ENCODE assay signal across 16 cellular contexts in genomic region chrY:25059707-25060106, GRCh38. TPM values are rescaled to one million over a fixed set of nuclear protein-coding genes. Genes with fewer than 3 reads are reported as not detected.
DNase-seq lines count a peak whose midpoint lies in the region; ATAC-seq, FAIRE-seq and TF ChIP-seq lines count a peak whose summit lies in the region.
"Not testable (repeated sequence)": the region's sequence is repeated elsewhere in the genome, so short reads cannot be mapped to it uniquely, and the experiment has no call there.
"Had no signal": no experiment of that assay in that cellular context is flagged by ENCODE, and none has a peak within 500 bp of the region (broad histone marks: within the 10 kb centered on the region; RNA-seq: fewer than 3 reads in every experiment).

No MANE protein-coding gene starts in this region.

- H3K4me2 ChIP-seq in A549 = not testable (repeated sequence)

- not testable (repeated sequence) for TF ChIP-seq POLR2A in A549 (IDR thresholded peaks at IDR 0.05; ENCODE audit: low read length)

- H3K27ac Mint-ChIP-seq in activated naive CD4-positive, alpha-beta T cell treated with anti-CD3 and anti-CD28 coated beads, Interleukin-2, amount 50 U/mL, for 72 hours = not testable (repeated sequence)

- H3K4me3 ChIP-seq in A549 = not testable (repeated sequence)

- no CpG with 5 or more reads among the region's 3 CpGs for WGBS in A549 (ENCODE audit: missing lambda C conversion rate)

- H3K27ac ChIP-seq in A549 = not testable (repeated sequence)

- H3K9me3 ChIP-seq in A549 = not testable (repeated sequence)

- not testable (repeated sequence) for H3K9me3 Mint-ChIP-seq in activated naive CD4-positive, alpha-beta T cell treated with anti-CD3 and anti-CD28 coated beads, Interleukin-2, amount 50 U/mL, for 72 hours

- ATAC-seq in A549 = peak; percentile 81 to 82
- peak; percentile 76 for ATAC-seq in GM19397 (IDR thresholded peaks at IDR 0.05; ENCODE audit: unreplicated experiment)
- ATAC-seq in HG02588 (IDR thresholded peaks at IDR 0.05; ENCODE audit: unreplicated experiment) = peak; percentile 71
- ATAC-seq in HG02884 (IDR thresholded peaks at IDR 0.05; ENCODE audit: unreplicated experiment) = peak; percentile 60
- peak; percentile 85 for ATAC-seq in HG03439 (IDR thresholded peaks at IDR 0.05; ENCODE audit: unreplicated experiment)
- ATAC-seq in HG03565 (IDR thresholded peaks at IDR 0.05; ENCODE audit: unreplicated experiment) = peak; percentile 77
- peak; percentile 53 to 91 for ATAC-seq in activated naive CD4-positive, alpha-beta T cell treated with anti-CD3 and anti-CD28 coated beads, Interleukin-2, amount 50 U/mL, for 72 hours
- ATAC-seq in stimulated activated naive CD8-positive, alpha-beta T cell treated with anti-CD3 and anti-CD28 coated beads, Interleukin-15, Interleukin-2, amounts not matched to agents 100 U/mL and 50 U/mL, for 24 hours = peak; percentile 36

- not testable (repeated sequence) for H3K36me3 Mint-ChIP-seq in activated naive CD4-positive, alpha-beta T cell treated with anti-CD3 and anti-CD28 coated beads, Interleukin-2, amount 50 U/mL, for 72 hours

- FAIRE-seq in A549 (lab: Jason Lieb, UNC) = not testable (repeated sequence)

- H3K4me1 ChIP-seq in A549 = not testable (repeated sequence)

- TF ChIP-seq EP300 in A549 (IDR thresholded peaks at IDR 0.05) = not testable (repeated sequence)

- CTCF ChIA-PET in A549 (lab: Yijun Ruan, JAX) = not testable (repeated sequence)

- DNase-seq in A549 (ENCODE audit: low read depth in 1 of 2, low spot score in 1 of 2); activated naive CD4-positive, alpha-beta T cell treated with anti-CD3 and anti-CD28 coated beads, Interleukin-2, amount 50 U/mL, for 72 hours (ENCODE audit: low spot score in 2 of 2); stimulated activated naive CD8-positive, alpha-beta T cell treated with anti-CD3 and anti-CD28 coated beads, Interleukin-15, Interleukin-2, amounts not matched to agents 100 U/mL and 50 U/mL, for 24 hours: not testable (repeated sequence)

- POLR2A ChIA-PET in A549 (lab: Yijun Ruan, JAX) = not testable (repeated sequence)

- TF ChIP-seq CTCF in A549 (IDR thresholded peaks at IDR 0.05) = not testable (repeated sequence)

- not testable (repeated sequence) for TF ChIP-seq RAD21 in A549 (conservative IDR thresholded peaks at IDR 0.05 in 1 of 2, IDR thresholded peaks at IDR 0.05 in 1 of 2)

RNA-seq across cellular contexts. Expression of gene BPY2C, which starts 7.8 kb away (rescaled TPM):
- not detected in 2 replicates for polyA plus RNA-seq in A549 (2011; rRNA removed)
- not detected in 2 replicates for polyA plus RNA-seq in A549 (2012; cell fraction: cytosol; rRNA removed)
- not detected in 2 replicates for polyA plus RNA-seq in A549 (2012; cell fraction: nucleus; rRNA removed)
- polyA plus RNA-seq in A549 (2017; fragmentation: RNase III; extraction: RNeasy Plus Mini Kit Qiagen cat#74134 plus additional on column Dnase treatment) = not detected in 3 replicates
- polyA minus RNA-seq in A549 (2011; rRNA and poly(A)+ RNA removed) = not detected in 2 replicates
- not detected for total RNA-seq in activated naive CD4-positive, alpha-beta T cell treated with anti-CD3 and anti-CD28 coated beads, Interleukin-2, amount 50 U/mL, for 72 hours
- total RNA-seq: CD8-positive, alpha-beta memory T cell; GM12878; PC-3; Right ventricle myocardium inferior; SJCRH30; T-helper 17 cell had no signal
- polyA plus RNA-seq: CD14-positive monocyte; CD8-positive, alpha-beta memory T cell; GM12878; IgD-negative memory B cell had no signal
